ENCODE assay signal across 9 cellular contexts in genomic region chr7:101124376-101125056, GRCh38. TPM values are rescaled to one million over a fixed set of nuclear protein-coding genes. Genes with fewer than 3 reads are reported as not detected.
DNase-seq lines count a peak whose midpoint lies in the region; ATAC-seq, FAIRE-seq and TF ChIP-seq lines count a peak whose summit lies in the region.
"Had no signal": no experiment of that assay in that cellular context is flagged by ENCODE, and none has a peak within 500 bp of the region (broad histone marks: within the 10 kb centered on the region; RNA-seq: fewer than 3 reads in every experiment).

No MANE protein-coding gene starts in this region.

- no peak for TF ChIP-seq EP300 in H1 (IDR thresholded peaks at IDR 0.05; ENCODE audit: borderline replicate concordance in 1 of 2, low read depth in 2 of 2, low read length in 2 of 2)

- TF ChIP-seq POLR2A in H1 (IDR thresholded peaks at IDR 0.05; ENCODE audit: control extremely low read depth in 1 of 2, low read depth in 2 of 2, low read length in 2 of 2) = no peak

- H3K18ac ChIP-seq in H1 (ENCODE audit: extremely low read depth, low read length) = no peak overlapping the region

- no peak overlapping the region for H3K23ac ChIP-seq in H1 (ENCODE audit: insufficient read length)

- H2BK5ac ChIP-seq in H1 (ENCODE audit: low read depth, low read length) = no peak overlapping the region

- peak; percentile 60 for DNase-seq in GDM1 (lab: John Stamatoyannopoulos, UW)
- peak; percentile 20 to 51 for DNase-seq in NOMO-1 (lab: John Stamatoyannopoulos, UW; ENCODE audit: unreplicated experiment in 2 of 2)
- no peak for DNase-seq in H1 (ENCODE audit: low read depth in 1 of 2, low spot score in 2 of 2)
- DNase-seq in pons (ENCODE audit: low spot score) = peak; percentile 32
- no peak for DNase-seq in NCI-H1105 treated with DMSO at 0.1 percent for 48 hours (lab: John Stamatoyannopoulos, UW)
- DNase-seq in iPS-NIHi11 (ENCODE audit: low spot score) = no peak
- no peak for DNase-seq in effector memory CD8-positive, alpha-beta T cell

- no peaks in the 10 kb centered on the region for H3K36me3 ChIP-seq in H1 (ENCODE audit: control insufficient read depth in 2 of 4, insufficient read depth in 4 of 4, low read length in 3 of 4)
- H3K36me3 ChIP-seq: cardiac muscle cell had no signal

- H3K27me3 ChIP-seq in H1 (replicated peaks in 1 of 4; ENCODE audit: control insufficient read depth in 3 of 4, extremely low read depth in 1 of 4, insufficient read depth in 3 of 4, low read length in 3 of 4) = no peaks in the 10 kb centered on the region; a peak in 1 of 7 replicates
- H3K27me3 ChIP-seq: cardiac muscle cell had no signal

- peak overlapping the region; percentile 68; the same call in 1 of the 2 replicates for H2BK12ac ChIP-seq in H1 (ENCODE audit: low read depth, low read length)

- H3K79me1 ChIP-seq in H1 (ENCODE audit: low read depth, low read length) = no peaks in the 10 kb centered on the region

- CTCF ChIA-PET in H1 (lab: Charles Lee; ENCODE audit: partially characterized antibody) = interaction anchor here (0.7 to 8.3 kb wide), 6 partner anchors 13 to 34 kb away, joined by 3 to 80 read pairs (median 8); no protein-coding TSS in a partner anchor

- no peak overlapping the region; the same call in 1 of the 2 replicates for H2AK5ac ChIP-seq in H1 (ENCODE audit: low read depth, low read length)

- no peaks in the 10 kb centered on the region for H4K20me1 ChIP-seq in H1 (replicated peaks in 1 of 2; ENCODE audit: control insufficient read depth in 1 of 2, insufficient read depth in 2 of 2, low read length in 2 of 2)

- no peak overlapping the region for H3K4me3 ChIP-seq in H1 (ENCODE audit: extremely low read depth in 1 of 4, insufficient read depth in 2 of 4, low read depth in 3 of 4, low read length in 4 of 4)
- H3K4me3 ChIP-seq: cardiac muscle cell had no signal

- no peak for FAIRE-seq in H1 (lab: Jason Lieb, UNC)

- H3K9me3 ChIP-seq in H1 (ENCODE audit: insufficient read depth in 2 of 2, low read depth in 1 of 2, low read length in 1 of 2) = peaks cover 0 to 4% of the 10 kb centered on the region in 2 experiments; a peak in 1 of 4 replicates

- no peak overlapping the region for H3K27ac Mint-ChIP-seq in effector memory CD8-positive, alpha-beta T cell

- H3K4me1 ChIP-seq in H1 (replicated peaks in 1 of 4; ENCODE audit: control insufficient read depth in 3 of 4, insufficient read depth in 4 of 4, low read length in 3 of 4) = peaks cover 11 to 22% (median 14%) of the 10 kb centered on the region in 4 experiments

- no peak overlapping the region for H3K14ac ChIP-seq in H1 (ENCODE audit: insufficient read length)

- no peak for TF ChIP-seq CTCF in H1 (IDR thresholded peaks at IDR 0.05; ENCODE audit: control extremely low read depth in 1 of 3, insufficient read depth in 1 of 3, low read depth in 1 of 3, low read length in 3 of 3)

- H4K8ac ChIP-seq in H1 (ENCODE audit: extremely low read depth, insufficient read depth, low read length) = no peak overlapping the region

- no peak overlapping the region for H3K4me2 ChIP-seq in H1 (ENCODE audit: insufficient read depth in 1 of 2, low read depth in 2 of 2, low read length in 2 of 2)

- H4K5ac ChIP-seq in H1 (ENCODE audit: insufficient read length, low read depth, low read length) = no peak overlapping the region

- H3K27ac ChIP-seq in H1 (ENCODE audit: low read depth, low read length) = no peak overlapping the region

- peaks cover 27 to 31% of the 10 kb centered on the region in 2 donors for H3K4me1 Mint-ChIP-seq in effector memory CD8-positive, alpha-beta T cell (ENCODE audit: low read depth in 2 of 2)

- H3K23me2 ChIP-seq in H1 (ENCODE audit: low read depth, low read length) = no peaks in the 10 kb centered on the region; the same call in 1 of the 2 replicates

- peaks cover 54 to 82% of the 10 kb centered on the region in 2 donors for H3K27me3 Mint-ChIP-seq in effector memory CD8-positive, alpha-beta T cell

- ATAC-seq in GM19328 (IDR thresholded peaks at IDR 0.05; ENCODE audit: unreplicated experiment) = no peak
- ATAC-seq in effector memory CD8-positive, alpha-beta T cell (replicated peaks) = no peak

- H3K9me3 Mint-ChIP-seq in effector memory CD8-positive, alpha-beta T cell = no peaks in the 10 kb centered on the region

- H4K91ac ChIP-seq in H1 (replicated peaks; ENCODE audit: insufficient read length, low read length) = no peak overlapping the region

- H2BK15ac ChIP-seq in H1 (ENCODE audit: low read length) = no peak overlapping the region

- H3K79me2 ChIP-seq in H1 (ENCODE audit: control insufficient read depth in 1 of 2, insufficient read depth in 2 of 2, low read length in 2 of 2) = no peaks in the 10 kb centered on the region

- no peak overlapping the region for H3K4me3 Mint-ChIP-seq in effector memory CD8-positive, alpha-beta T cell

- no peak overlapping the region for H2AFZ ChIP-seq in H1 (ENCODE audit: low read length)

- no peak overlapping the region for H3K4ac ChIP-seq in H1 (replicated peaks; ENCODE audit: insufficient read length, low read depth, low read length)

- POLR2A ChIA-PET in H1 (lab: Charles Lee; ENCODE audit: partially characterized antibody) = interaction anchor here (0.6 to 3.2 kb wide), 3 partner anchors 24 to 50 kb away, joined by 3 to 15 read pairs (median 3); no protein-coding TSS in a partner anchor

- TF ChIP-seq RAD21 in H1 (IDR thresholded peaks at IDR 0.05 in 1 of 2, conservative IDR thresholded peaks at IDR 0.05 in 1 of 2; ENCODE audit: low read depth in 2 of 2, low read length in 2 of 2) = no peak

- H2BK120ac ChIP-seq in H1 (replicated peaks; ENCODE audit: low read depth, low read length) = no peak overlapping the region

- H3K36me3 Mint-ChIP-seq in effector memory CD8-positive, alpha-beta T cell (ENCODE audit: insufficient read depth) = no peaks in the 10 kb centered on the region

- no peak overlapping the region for H3K56ac ChIP-seq in H1 (replicated peaks; ENCODE audit: insufficient read length, low read depth, low read length)

- H3K9ac ChIP-seq in H1 (replicated peaks in 1 of 4; ENCODE audit: extremely low read depth in 1 of 4, low read depth in 3 of 4, low read length in 3 of 4) = no peak overlapping the region

- WGBS in H1 (ENCODE audit: extremely low coverage in 1 of 2, insufficient coverage in 1 of 2, insufficient read length in 1 of 2, insufficient replicate concordance in 2 of 2, low coverage in 1 of 2, low lambda C conversion rate in 2 of 2, missing lambda C conversion rate in 1 of 2), 2 experiments = 89% methylated on average over 7 of the region's 7 CpGs; no CpG with 5 or more reads in 1 of the 2 experiments

- no peak overlapping the region for H2BK20ac ChIP-seq in H1 (ENCODE audit: low read length)

RNA-seq across cellular contexts. Expression of gene SERPINE1, which starts 2.4 kb away (rescaled TPM):
- 5.6 and 6.8 TPM in 2 replicates for total RNA-seq in H1 (2021; fragmentation: NEBNext Ultra II Directional; extraction: Animal tissue kit (Norgen Biotek cat#: 25700))
- 3.7 and 3.8 TPM in 2 replicates for polyA plus RNA-seq in H1 (2011; rRNA removed)
- 3.4 TPM for polyA plus RNA-seq in H1 (2011; cell fraction: cytosol; rRNA removed)
- polyA plus RNA-seq in H1 (2011; cell fraction: nucleus; rRNA removed) = 2.8 TPM
- 2.5 to 2.9 TPM (median 2.7 TPM) in 4 replicates for polyA plus RNA-seq in H1 (2012, experiment 1 of 2)
- polyA plus RNA-seq in H1 (2012, experiment 2 of 2) = 1.9 TPM
- polyA plus RNA-seq in H1 (2013, experiment 1 of 2) = 20.1 TPM
- polyA plus RNA-seq in H1 (2013, experiment 2 of 2) = 28.6 TPM
- 4.2 and 4.4 TPM in 2 replicates for polyA minus RNA-seq in H1 (2011; rRNA and poly(A)+ RNA removed)
- polyA minus RNA-seq in H1 (2011; cell fraction: cytosol; rRNA and poly(A)+ RNA removed) = 1.9 TPM
- 1.00 TPM for polyA minus RNA-seq in H1 (2011; cell fraction: nucleus; rRNA and poly(A)+ RNA removed)

RNA-seq across cellular contexts. Expression of gene AP1S1, which starts 29.8 kb away (rescaled TPM):
- total RNA-seq in H1 (2021; fragmentation: NEBNext Ultra II Directional; extraction: Animal tissue kit (Norgen Biotek cat#: 25700)) = 56.0 and 56.1 TPM in 2 replicates
- polyA plus RNA-seq in H1 (2011; rRNA removed) = 59.3 and 72.3 TPM in 2 replicates
- 115 TPM for polyA plus RNA-seq in H1 (2011; cell fraction: cytosol; rRNA removed)
- polyA plus RNA-seq in H1 (2011; cell fraction: nucleus; rRNA removed) = 109 TPM
- 81.1 to 105 TPM (median 95.8 TPM) in 4 replicates for polyA plus RNA-seq in H1 (2012, experiment 1 of 2)
- polyA plus RNA-seq in H1 (2012, experiment 2 of 2) = 90.0 TPM
- polyA plus RNA-seq in H1 (2013, experiment 1 of 2) = 35.2 TPM
- polyA plus RNA-seq in H1 (2013, experiment 2 of 2) = 33.6 TPM
- polyA minus RNA-seq in H1 (2011; rRNA and poly(A)+ RNA removed) = 47.0 and 58.4 TPM in 2 replicates
- polyA minus RNA-seq in H1 (2011; cell fraction: cytosol; rRNA and poly(A)+ RNA removed) = 17.9 TPM
- 16.7 TPM for polyA minus RNA-seq in H1 (2011; cell fraction: nucleus; rRNA and poly(A)+ RNA removed)

RNA-seq across cellular contexts. Expression of gene TRIM56, which starts 39.2 kb away (rescaled TPM):
- total RNA-seq in H1 (2021; fragmentation: NEBNext Ultra II Directional; extraction: Animal tissue kit (Norgen Biotek cat#: 25700)) = 17.5 and 18.8 TPM in 2 replicates
- polyA plus RNA-seq in H1 (2011; rRNA removed) = 2.0 and 3.4 TPM in 2 replicates
- polyA plus RNA-seq in H1 (2011; cell fraction: cytosol; rRNA removed) = 3.5 TPM
- 11.9 TPM for polyA plus RNA-seq in H1 (2011; cell fraction: nucleus; rRNA removed)
- 11.8 to 21.3 TPM (median 14.5 TPM) in 4 replicates for polyA plus RNA-seq in H1 (2012, experiment 1 of 2)
- polyA plus RNA-seq in H1 (2012, experiment 2 of 2) = 3.0 TPM
- 9.3 TPM for polyA plus RNA-seq in H1 (2013, experiment 1 of 2)
- 8.3 TPM for polyA plus RNA-seq in H1 (2013, experiment 2 of 2)
- 6.9 and 9.2 TPM in 2 replicates for polyA minus RNA-seq in H1 (2011; rRNA and poly(A)+ RNA removed)
- polyA minus RNA-seq in H1 (2011; cell fraction: cytosol; rRNA and poly(A)+ RNA removed) = 5.9 TPM
- 9.1 TPM for polyA minus RNA-seq in H1 (2011; cell fraction: nucleus; rRNA and poly(A)+ RNA removed)

RNA-seq across cellular contexts. Expression of gene VGF, which starts 40.9 kb away (rescaled TPM):
- 7.0 and 7.4 TPM in 2 replicates for total RNA-seq in H1 (2021; fragmentation: NEBNext Ultra II Directional; extraction: Animal tissue kit (Norgen Biotek cat#: 25700))
- polyA plus RNA-seq in H1 (2011; rRNA removed) = 1.6 and 3.0 TPM in 2 replicates
- polyA plus RNA-seq in H1 (2011; cell fraction: cytosol; rRNA removed) = 2.2 TPM
- 4.2 TPM for polyA plus RNA-seq in H1 (2011; cell fraction: nucleus; rRNA removed)
- 8.2 to 13.3 TPM (median 11.5 TPM) in 4 replicates for polyA plus RNA-seq in H1 (2012, experiment 1 of 2)
- 6.6 TPM for polyA plus RNA-seq in H1 (2012, experiment 2 of 2)
- 29.9 TPM for polyA plus RNA-seq in H1 (2013, experiment 1 of 2)
- 28.2 TPM for polyA plus RNA-seq in H1 (2013, experiment 2 of 2)
- 0.19 and 0.20 TPM in 2 replicates for polyA minus RNA-seq in H1 (2011; rRNA and poly(A)+ RNA removed)
- 3.1 TPM for polyA minus RNA-seq in H1 (2011; cell fraction: cytosol; rRNA and poly(A)+ RNA removed)
- 1.2 TPM for polyA minus RNA-seq in H1 (2011; cell fraction: nucleus; rRNA and poly(A)+ RNA removed)

RNA-seq across cellular contexts. Expression of gene NAT16, which starts 55.6 kb away (rescaled TPM):
- total RNA-seq in H1 (2021; fragmentation: NEBNext Ultra II Directional; extraction: Animal tissue kit (Norgen Biotek cat#: 25700)) = 0.84 and 1.0 TPM in 2 replicates
- polyA plus RNA-seq in H1 (2011; rRNA removed) = 0.26 and 0.47 TPM in 2 replicates
- 1.1 TPM for polyA plus RNA-seq in H1 (2011; cell fraction: cytosol; rRNA removed)
- 1.7 TPM for polyA plus RNA-seq in H1 (2011; cell fraction: nucleus; rRNA removed)
- polyA plus RNA-seq in H1 (2012, experiment 1 of 2) = 0.62 to 1.2 TPM (median 0.80 TPM) in 4 replicates
- 0.59 TPM for polyA plus RNA-seq in H1 (2012, experiment 2 of 2)
- 0.55 TPM for polyA plus RNA-seq in H1 (2013, experiment 1 of 2)
- 0.37 TPM for polyA plus RNA-seq in H1 (2013, experiment 2 of 2)
- 0.16 TPM in 1 of 2 replicates, not detected in the other for polyA minus RNA-seq in H1 (2011; rRNA and poly(A)+ RNA removed)
- not detected for polyA minus RNA-seq in H1 (2011; cell fraction: cytosol; rRNA and poly(A)+ RNA removed)
- polyA minus RNA-seq in H1 (2011; cell fraction: nucleus; rRNA and poly(A)+ RNA removed) = 1.00 TPM
- polyA plus RNA-seq: cardiac muscle cell had no signal

Comparison
In these comparisons a context has a peak if more than half of its experiments do, and no peak if none do; other contexts are left out.
1. DNase-seq: peak in GDM1 (single experiment), NOMO-1 (2 of 2) and pons (single experiment); none in H1 (0 of 2), NCI-H1105 treated with DMSO at 0.1 percent for 48 hours (single experiment), iPS-NIHi11 (single experiment) and effector memory CD8-positive, alpha-beta T cell (0 of 3).